15 cellular contexts compared by ENCODE assay signal in the genomic region with DNA sequence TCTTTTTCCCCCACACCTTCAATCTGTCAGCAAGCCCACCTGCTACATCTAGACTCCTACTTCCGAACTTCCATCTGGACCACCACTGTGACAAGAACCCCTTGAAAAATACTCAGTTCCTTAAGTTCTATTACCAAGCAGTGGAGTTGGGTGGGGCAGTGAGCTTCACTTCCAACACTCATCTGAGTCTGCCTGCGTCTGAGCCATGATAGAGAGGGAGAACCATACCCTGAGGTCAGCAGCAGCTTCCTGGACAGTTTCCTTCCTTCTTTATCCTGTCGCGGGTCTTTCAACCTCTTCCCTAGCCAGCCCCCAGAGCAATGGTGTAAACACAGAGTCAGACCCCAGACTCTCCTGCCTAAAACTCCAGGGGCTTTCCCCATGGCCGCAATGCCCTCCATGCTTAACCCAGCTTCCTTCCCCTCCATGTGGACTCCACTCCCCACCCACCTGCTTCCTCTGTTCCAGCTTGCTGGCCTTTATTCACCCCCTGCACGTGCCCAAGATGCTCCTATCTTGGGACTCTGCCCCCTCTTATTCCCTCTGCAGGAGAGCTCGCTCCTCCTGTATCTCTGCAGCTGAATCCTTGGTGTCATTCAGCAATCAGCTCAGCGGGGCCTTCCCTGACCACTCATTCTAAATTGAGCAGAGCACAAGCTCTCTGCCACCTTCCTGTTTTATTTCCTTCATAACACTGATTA.
DNase-seq lines count a peak whose midpoint lies in the region; TF ChIP-seq lines count a peak whose summit lies in the region.
"Had no signal": no experiment of that assay in that cellular context is flagged by ENCODE, and none has a peak within 500 bp of the region (broad histone marks: within the 10 kb centered on the region; RNA-seq: fewer than 3 reads in every experiment).

No MANE protein-coding gene starts in this region.

- H3K4me3 ChIP-seq in BLaER1 (no peak overlapping the region), neural progenitor cell (no peak overlapping the region)

- peaks cover 42% of the 10 kb centered on the region for H3K4me1 Mint-ChIP-seq in activated T-helper 2 cell treated with anti-CD3 and anti-CD28 coated beads, Interferon-gamma antibody, Interleukin-2, Interleukin-4, amounts not matched to agents 10 μg/mL and 5 μg/mL and 100 μg/mL, durations not matched to agents 14 hours and 24 hours and 36 hours (ENCODE audit: low read depth)
- H3K4me1 Mint-ChIP-seq in neural progenitor cell: no peaks in the 10 kb centered on the region
- H3K4me1 Mint-ChIP-seq: H9 had no signal

- H3K9me3 Mint-ChIP-seq in activated T-helper 2 cell treated with anti-CD3 and anti-CD28 coated beads, Interferon-gamma antibody, Interleukin-2, Interleukin-4, amounts not matched to agents 10 μg/mL and 5 μg/mL and 100 μg/mL, durations not matched to agents 14 hours and 24 hours and 36 hours: peaks cover 4% of the 10 kb centered on the region
- no peaks in the 10 kb centered on the region for H3K9me3 Mint-ChIP-seq in neural progenitor cell
- H3K9me3 Mint-ChIP-seq: H9 had no signal

- no peak for TF ChIP-seq CTCF in neural progenitor cell (IDR thresholded peaks at IDR 0.05)

- H3K9ac ChIP-seq in BLaER1 (no peak overlapping the region), neural progenitor cell (no peak overlapping the region)

- no peaks in the 10 kb centered on the region for H3K36me3 Mint-ChIP-seq in activated T-helper 2 cell treated with anti-CD3 and anti-CD28 coated beads, Interferon-gamma antibody, Interleukin-2, Interleukin-4, amounts not matched to agents 10 μg/mL and 5 μg/mL and 100 μg/mL, durations not matched to agents 14 hours and 24 hours and 36 hours (ENCODE audit: low read depth)
- H3K36me3 Mint-ChIP-seq in neural progenitor cell: no peaks in the 10 kb centered on the region

- peaks cover 27% of the 10 kb centered on the region for H3K4me1 ChIP-seq in BLaER1
- no peaks in the 10 kb centered on the region for H3K4me1 ChIP-seq in neural progenitor cell

- intact Hi-C loops in activated T-helper 2 cell treated with anti-CD3 and anti-CD28 coated beads, Interferon-gamma antibody, Interleukin-2, Interleukin-4, amounts not matched to agents 10 μg/mL and 5 μg/mL and 100 μg/mL, durations not matched to agents 14 hours and 24 hours and 36 hours (cut with micrococcal nuclease): no loop called here

- H2AFZ ChIP-seq in neural progenitor cell (replicated peaks): peak overlapping the region; percentile 20

- peak overlapping the region; percentile 13 for H3K27ac Mint-ChIP-seq in activated T-helper 2 cell treated with anti-CD3 and anti-CD28 coated beads, Interferon-gamma antibody, Interleukin-2, Interleukin-4, amounts not matched to agents 10 μg/mL and 5 μg/mL and 100 μg/mL, durations not matched to agents 14 hours and 24 hours and 36 hours
- H3K27ac Mint-ChIP-seq in neural progenitor cell: no peak overlapping the region

- H3K27me3 ChIP-seq in BLaER1 (0 out of 2 replicates have a peak, but pooled peaks cover 5% of the 10 kb centered on the region), neural progenitor cell (no peaks in the 10 kb centered on the region)

- H3F3A ChIP-seq in neural progenitor cell (ENCODE audit: low read depth): no peaks in the 10 kb centered on the region

- no peaks in the 10 kb centered on the region for H3K27me3 Mint-ChIP-seq in activated T-helper 2 cell treated with anti-CD3 and anti-CD28 coated beads, Interferon-gamma antibody, Interleukin-2, Interleukin-4, amounts not matched to agents 10 μg/mL and 5 μg/mL and 100 μg/mL, durations not matched to agents 14 hours and 24 hours and 36 hours (ENCODE audit: low read depth)
- peaks cover 23% of the 10 kb centered on the region for H3K27me3 Mint-ChIP-seq in neural progenitor cell (ENCODE audit: insufficient read depth, low read depth)

- no peak overlapping the region for H3K4me3 Mint-ChIP-seq in activated T-helper 2 cell treated with anti-CD3 and anti-CD28 coated beads, Interferon-gamma antibody, Interleukin-2, Interleukin-4, amounts not matched to agents 10 μg/mL and 5 μg/mL and 100 μg/mL, durations not matched to agents 14 hours and 24 hours and 36 hours (ENCODE audit: low read depth)
- no peak overlapping the region for H3K4me3 Mint-ChIP-seq in neural progenitor cell
- H3K4me3 Mint-ChIP-seq: H9 had no signal

- peaks cover 3% of the 10 kb centered on the region for H3K9me3 ChIP-seq in BLaER1
- no peaks in the 10 kb centered on the region for H3K9me3 ChIP-seq in neural progenitor cell (ENCODE audit: low read depth)

- H3K36me3 ChIP-seq in BLaER1 (no peaks in the 10 kb centered on the region), neural progenitor cell (no peaks in the 10 kb centered on the region)

- H4K20me1 ChIP-seq in BLaER1 (no peaks in the 10 kb centered on the region), neural progenitor cell (ENCODE audit: low read depth) (no peaks in the 10 kb centered on the region)

- H3K27ac ChIP-seq in BLaER1 (peak overlapping the region; percentile 16; the same call in 1 of the 2 replicates), neural progenitor cell (no peak overlapping the region)
- H3K27ac ChIP-seq: C4-2B had no signal

- DNase-seq in KG1 (lab: John Stamatoyannopoulos, UW): peak; percentile 65
- DNase-seq in activated T-helper 2 cell treated with anti-CD3 and anti-CD28 coated beads, Interferon-gamma antibody, Interleukin-2, Interleukin-4, amounts not matched to agents 10 μg/mL and 5 μg/mL and 100 μg/mL, durations not matched to agents 14 hours and 24 hours and 36 hours (ENCODE audit: low spot score): no peak
- DNase-seq in neural progenitor cell (ENCODE audit: low spot score): no peak
- no peak for DNase-seq in activated CD8-positive, alpha-beta memory T cell treated with anti-CD3 and anti-CD28 coated beads, Interleukin-2, amount 50 U/mL, for 48 hours
- DNase-seq in DMS 273 treated with DMSO at 0.1 percent for 48 hours (lab: John Stamatoyannopoulos, UW): no peak
- no peak for DNase-seq in stimulated activated naive CD4-positive, alpha-beta T cell (lab: John Stamatoyannopoulos, UW)
- DNase-seq: COR-L47, DMS153, H9, NCI-H1417 treated with DMSO at 0.1 percent for 48 hours, NCI-H2029, NCI-H2171 treated with DMSO at 0.1 percent for 48 hours, NCI-H774 had no signal

- no peaks in the 10 kb centered on the region for H3K79me2 ChIP-seq in neural progenitor cell (ENCODE audit: low read depth)

- H3K4me2 ChIP-seq in BLaER1 (peak overlapping the region; percentile 86), neural progenitor cell (no peak overlapping the region)
